ENCODE assay signal across 20 cellular contexts in the genomic region with DNA sequence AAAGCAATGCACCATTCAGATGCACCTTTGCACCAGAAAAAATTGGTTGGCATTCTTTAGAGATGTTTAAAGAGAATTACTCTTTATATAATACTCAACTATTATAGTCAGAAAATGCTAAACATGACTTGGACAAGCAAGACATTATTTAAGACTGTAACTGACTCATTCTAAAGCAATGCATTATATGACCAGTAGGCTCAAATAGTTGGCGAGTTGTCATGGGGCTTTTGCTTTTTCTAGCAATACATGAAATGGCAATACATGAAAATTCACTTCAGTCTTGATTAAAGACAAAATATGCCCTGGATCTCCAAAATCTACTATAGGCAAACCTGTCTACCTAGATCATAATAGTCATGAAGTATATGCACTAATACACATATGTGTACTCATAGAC.
DNase-seq lines count a peak whose midpoint lies in the region; ATAC-seq, FAIRE-seq and TF ChIP-seq lines count a peak whose summit lies in the region.
"Had no signal": no experiment of that assay in that cellular context is flagged by ENCODE, and none has a peak within 500 bp of the region (broad histone marks: within the 10 kb centered on the region; RNA-seq: fewer than 3 reads in every experiment).

No MANE protein-coding gene starts in this region.

- FAIRE-seq in RCC 7860 (lab: Jason Lieb, UNC): no peak

- TF ChIP-seq CTCF in epithelial cell of proximal tubule (conservative IDR thresholded peaks at IDR 0.05; ENCODE audit: low read depth, low read length) (no peak), osteocyte (IDR thresholded peaks at IDR 0.05) (peak; percentile 38)

- no peaks in the 10 kb centered on the region for H3K36me3 Mint-ChIP-seq in osteocyte (ENCODE audit: unreplicated experiment)
- H3K36me3 Mint-ChIP-seq in activated T-cell treated with anti-CD3 and anti-CD28 coated beads, Interleukin-2, amount 50 U/mL, for 72 hours (ENCODE audit: insufficient read depth in 2 of 2): no peaks in the 10 kb centered on the region
- H3K36me3 Mint-ChIP-seq: naive thymus-derived CD4-positive, alpha-beta T cell; T-cell had no signal

- DNase-seq in EH (ENCODE audit: low read depth) (peak; percentile 77), RCC 7860 (ENCODE audit: low spot score) (peak; percentile 34), epithelial cell of proximal tubule (ENCODE audit: low read depth) (peak; percentile 29), osteocyte (ENCODE audit: extremely low spot score, unreplicated experiment) (no peak), NOMO-1 (lab: John Stamatoyannopoulos, UW; ENCODE audit: unreplicated experiment in 2 of 2) (no peak), GM19238 (ENCODE audit: insufficient read length, low spot score) (no peak), nucleus accumbens (lab: John Stamatoyannopoulos, UW) (no peak)
- no peak for DNase-seq in activated T-cell treated with anti-CD3 and anti-CD28 coated beads, Interleukin-2, amount 50 U/mL, for 72 hours
- DNase-seq: activated T-cell treated with anti-CD3 and anti-CD28 coated beads, Interleukin-2, amount 50 U/mL, for 4 hours; CD4-positive, alpha-beta T cell; effector CD4-positive, alpha-beta T cell; GDM1; GOT3; hippocampal formation; left ventricle myocardium inferior; MV-4-11; naive thymus-derived CD4-positive, alpha-beta T cell; sigmoid colon; T-cell had no signal

- no peaks in the 10 kb centered on the region for H3K27me3 Mint-ChIP-seq in osteocyte (ENCODE audit: unreplicated experiment)
- no peaks in the 10 kb centered on the region for H3K27me3 Mint-ChIP-seq in activated T-cell treated with anti-CD3 and anti-CD28 coated beads, Interleukin-2, amount 50 U/mL, for 72 hours (ENCODE audit: low read depth)
- H3K27me3 Mint-ChIP-seq: CD4-positive, alpha-beta T cell; naive thymus-derived CD4-positive, alpha-beta T cell; stimulated activated naive CD8-positive, alpha-beta T cell treated with anti-CD3 and anti-CD28 coated beads, Interleukin-15, Interleukin-2, amounts not matched to agents 100 ng/mL and 50 ng/mL, for 24 hours; T-cell had no signal

- H3K4me3 ChIP-seq in epithelial cell of proximal tubule (ENCODE audit: low read depth, low read length): no peak overlapping the region
- H3K4me3 ChIP-seq: left ventricle myocardium inferior, sigmoid colon had no signal

- H3K4me1 Mint-ChIP-seq in osteocyte (ENCODE audit: unreplicated experiment): peaks cover 32% of the 10 kb centered on the region
- no peaks in the 10 kb centered on the region for H3K4me1 Mint-ChIP-seq in activated T-cell treated with anti-CD3 and anti-CD28 coated beads, Interleukin-2, amount 50 U/mL, for 72 hours (ENCODE audit: low read depth)
- H3K4me1 Mint-ChIP-seq: T-cell had no signal

- no peak for ATAC-seq in activated T-cell treated with anti-CD3 and anti-CD28 coated beads, Interleukin-2, amount 50 U/mL, for 72 hours (replicated peaks in 1 of 2)
- ATAC-seq: activated T-cell treated with anti-CD3 and anti-CD28 coated beads, Interleukin-2, amount 50 U/mL, for 4 hours; naive thymus-derived CD4-positive, alpha-beta T cell; T-cell had no signal

- H3K4me3 Mint-ChIP-seq in osteocyte (ENCODE audit: unreplicated experiment): no peak overlapping the region
- H3K4me3 Mint-ChIP-seq in activated T-cell treated with anti-CD3 and anti-CD28 coated beads, Interleukin-2, amount 50 U/mL, for 72 hours: no peak overlapping the region
- H3K4me3 Mint-ChIP-seq: activated T-cell treated with anti-CD3 and anti-CD28 coated beads, Interleukin-2, amount 50 U/mL, for 4 hours; CD4-positive, alpha-beta T cell; naive thymus-derived CD4-positive, alpha-beta T cell; stimulated activated naive CD8-positive, alpha-beta T cell treated with anti-CD3 and anti-CD28 coated beads, Interleukin-15, Interleukin-2, amounts not matched to agents 100 ng/mL and 50 ng/mL, for 24 hours; T-cell had no signal

- H3K9me3 Mint-ChIP-seq in osteocyte (ENCODE audit: unreplicated experiment): no peaks in the 10 kb centered on the region
- no peaks in the 10 kb centered on the region for H3K9me3 Mint-ChIP-seq in activated T-cell treated with anti-CD3 and anti-CD28 coated beads, Interleukin-2, amount 50 U/mL, for 72 hours
- H3K9me3 Mint-ChIP-seq: activated T-cell treated with anti-CD3 and anti-CD28 coated beads, Interleukin-2, amount 50 U/mL, for 4 hours; CD4-positive, alpha-beta T cell; T-cell had no signal

- peak overlapping the region; percentile 52 for H3K27ac Mint-ChIP-seq in osteocyte (ENCODE audit: unreplicated experiment)
- no peak overlapping the region for H3K27ac Mint-ChIP-seq in activated T-cell treated with anti-CD3 and anti-CD28 coated beads, Interleukin-2, amount 50 U/mL, for 72 hours
- H3K27ac Mint-ChIP-seq: CD4-positive, alpha-beta T cell; naive thymus-derived CD4-positive, alpha-beta T cell; stimulated activated naive CD8-positive, alpha-beta T cell treated with anti-CD3 and anti-CD28 coated beads, Interleukin-15, Interleukin-2, amounts not matched to agents 100 ng/mL and 50 ng/mL, for 24 hours; T-cell had no signal

Comparison
In these comparisons a context has a peak if more than half of its experiments do, and no peak if none do; other contexts are left out.
1. DNase-seq: peak in EH (single experiment), RCC 7860 (single experiment) and epithelial cell of proximal tubule (single experiment); none in osteocyte (single experiment), NOMO-1 (0 of 2), GM19238 (single experiment), activated T-cell treated with anti-CD3 and anti-CD28 coated beads, Interleukin-2, amount 50 U/mL, for 72 hours (0 of 2) and nucleus accumbens (0 of 56).